Comparison of ENCODE assay signal across 33 cellular contexts in the genomic region with DNA sequence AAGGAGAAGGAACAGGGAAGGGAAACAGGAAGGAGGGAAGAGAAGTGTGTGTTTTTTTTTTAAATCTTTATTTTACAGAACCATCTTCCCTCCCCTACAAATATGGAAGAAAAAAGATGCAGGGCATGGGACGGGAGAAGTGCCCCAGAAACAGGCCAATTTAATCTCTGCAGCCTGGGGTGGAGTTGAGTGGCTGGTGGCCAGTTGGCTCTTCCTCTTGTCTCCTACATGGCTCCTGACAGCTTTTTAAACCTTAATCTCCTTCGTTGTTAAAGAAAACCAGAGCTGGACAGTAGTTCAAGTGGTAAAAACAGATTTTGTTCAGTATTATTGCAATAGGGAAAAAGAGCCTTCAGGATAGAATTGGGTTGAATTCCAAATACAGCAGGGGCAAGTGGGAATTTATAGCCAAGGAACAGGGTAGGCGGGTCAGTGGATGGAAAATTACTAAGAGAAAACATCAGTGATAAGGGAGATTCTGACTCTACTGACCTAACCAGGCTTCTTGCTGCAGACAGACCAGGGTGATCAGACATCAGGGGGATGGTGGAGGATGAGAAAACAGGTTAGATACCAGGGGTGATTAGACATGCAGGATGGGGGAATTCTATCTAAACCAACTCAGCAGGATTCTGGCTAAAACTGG.
"Had no signal": no experiment of that assay in that cellular context is flagged by ENCODE, and none has a peak within 500 bp of the region (broad histone marks: within the 10 kb centered on the region; RNA-seq: fewer than 3 reads in every experiment).

No MANE protein-coding gene starts in this region.

- ATAC-seq: activated CD8-positive, alpha-beta memory T cell treated with anti-CD3 and anti-CD28 coated beads, Interleukin-2, amount 10 ng/mL, durations not matched to agents 7 days and 5 days; activated naive CD8-positive, alpha-beta T cell treated with anti-CD3 and anti-CD28 coated beads, Interleukin-2, amount 50 U/mL, for 24 hours; PC-3 had no signal

- H3K27me3 ChIP-seq: Peyer's patch had no signal

- H3K4me3 Mint-ChIP-seq: activated B cell treated with CpG ODN at 0.5 μM for 24 hours; activated CD4-positive, alpha-beta memory T cell treated with anti-CD3 and anti-CD28 coated beads, Interleukin-2, amount 10 ng/mL, durations not matched to agents 7 days and 5 days; activated CD8-positive, alpha-beta memory T cell treated with anti-CD3 and anti-CD28 coated beads, Interleukin-2, amount 10 ng/mL, durations not matched to agents 7 days and 5 days; activated naive CD4-positive, alpha-beta T cell treated with anti-CD3 and anti-CD28 coated beads, Interleukin-2, amount 10 ng/mL, durations not matched to agents 7 days and 5 days; activated naive CD8-positive, alpha-beta T cell; activated naive CD8-positive, alpha-beta T cell treated with anti-CD3 and anti-CD28 coated beads, Interleukin-2, amount 50 U/mL, for 24 hours; brain had no signal

- DNase-seq: activated B cell treated with CpG ODN at 0.5 μM for 24 hours; activated CD4-positive, alpha-beta memory T cell treated with anti-CD3 and anti-CD28 coated beads, Interleukin-2, amount 10 ng/mL, durations not matched to agents 7 days and 5 days; activated CD4-positive, alpha-beta T cell treated with anti-CD3 and anti-CD28 coated beads for 48 hours; activated CD4-positive, CD25-positive, alpha-beta regulatory T cell treated with anti-CD3 and anti-CD28 coated beads, Interleukin-2, amount 50 U/mL, for 72 hours; activated CD8-positive, alpha-beta memory T cell treated with anti-CD3 and anti-CD28 coated beads for 24 hours; activated CD8-positive, alpha-beta memory T cell treated with anti-CD3 and anti-CD28 coated beads, Interleukin-2, amount 10 ng/mL, durations not matched to agents 7 days and 5 days; activated CD8-positive, alpha-beta memory T cell treated with anti-CD3 and anti-CD28 coated beads, Interleukin-2, amount 50 U/mL, for 48 hours; activated effector memory CD4-positive, alpha-beta T cell treated with Interleukin-2 at 50 U/mL for 16 hours; activated naive CD4-positive, alpha-beta T cell treated with anti-CD3 and anti-CD28 coated beads, Interleukin-2, amount 10 ng/mL, durations not matched to agents 7 days and 5 days; activated naive CD8-positive, alpha-beta T cell treated with anti-CD3 and anti-CD28 coated beads, Interleukin-2, amount 50 U/mL, for 24 hours; activated T-cell treated with anti-CD3 and anti-CD28 coated beads, Interleukin-2, amount 50 U/mL, for 48 hours; anterior cingulate cortex; MM.1S; MV-4-11; NCI-H1092; NCI-H1436 treated with DMSO at 0.1 percent for 48 hours; NCI-H1694 treated with DMSO at 0.1 percent for 48 hours; NCI-H2029; NCI-H345; NCI-H524 treated with DMSO at 0.1 percent for 48 hours; NCI-H748 treated with DMSO at 0.1 percent for 48 hours; NK-92 treated with Interleukin-12 subunit alpha and Interleukin-12 subunit beta, amount 100 ng/mL, for 24 hours; PC-3; Peyer's patch; RPMI8226; SW 1271; T-helper 1 cell; T-helper 2 cell; T-helper 9 cell had no signal

- H3K4me3 ChIP-seq: Peyer's patch had no signal

- H3K27ac Mint-ChIP-seq: activated B cell treated with CpG ODN at 0.5 μM for 24 hours; activated CD4-positive, alpha-beta memory T cell treated with anti-CD3 and anti-CD28 coated beads, Interleukin-2, amount 10 ng/mL, durations not matched to agents 7 days and 5 days; activated CD8-positive, alpha-beta memory T cell treated with anti-CD3 and anti-CD28 coated beads, Interleukin-2, amount 10 ng/mL, durations not matched to agents 7 days and 5 days; activated naive CD4-positive, alpha-beta T cell treated with anti-CD3 and anti-CD28 coated beads, Interleukin-2, amount 10 ng/mL, durations not matched to agents 7 days and 5 days; activated naive CD8-positive, alpha-beta T cell; activated naive CD8-positive, alpha-beta T cell treated with anti-CD3 and anti-CD28 coated beads, Interleukin-2, amount 50 U/mL, for 24 hours; brain had no signal

- H3K27me3 Mint-ChIP-seq: activated B cell treated with CpG ODN at 0.5 μM for 24 hours; activated naive CD8-positive, alpha-beta T cell had no signal

- H3K4me2 ChIP-seq: KMS-11 had no signal

- H3K4me1 ChIP-seq: Peyer's patch had no signal

- H3K36me3 Mint-ChIP-seq: activated CD8-positive, alpha-beta memory T cell treated with anti-CD3 and anti-CD28 coated beads, Interleukin-2, amount 10 ng/mL, durations not matched to agents 7 days and 5 days; activated naive CD4-positive, alpha-beta T cell treated with anti-CD3 and anti-CD28 coated beads, Interleukin-2, amount 10 ng/mL, durations not matched to agents 7 days and 5 days; activated naive CD8-positive, alpha-beta T cell; brain had no signal

- H3K9me3 ChIP-seq: Peyer's patch had no signal

- H3K9me3 Mint-ChIP-seq: activated CD4-positive, alpha-beta memory T cell treated with anti-CD3 and anti-CD28 coated beads, Interleukin-2, amount 10 ng/mL, durations not matched to agents 7 days and 5 days; activated naive CD4-positive, alpha-beta T cell treated with anti-CD3 and anti-CD28 coated beads, Interleukin-2, amount 10 ng/mL, durations not matched to agents 7 days and 5 days had no signal

- H3K27ac ChIP-seq: KMS-11, Peyer's patch, VCaP had no signal

- H3K4me1 Mint-ChIP-seq: activated B cell treated with CpG ODN at 0.5 μM for 24 hours; activated CD4-positive, alpha-beta memory T cell treated with anti-CD3 and anti-CD28 coated beads, Interleukin-2, amount 10 ng/mL, durations not matched to agents 7 days and 5 days; activated CD8-positive, alpha-beta memory T cell treated with anti-CD3 and anti-CD28 coated beads, Interleukin-2, amount 10 ng/mL, durations not matched to agents 7 days and 5 days; activated naive CD4-positive, alpha-beta T cell treated with anti-CD3 and anti-CD28 coated beads, Interleukin-2, amount 10 ng/mL, durations not matched to agents 7 days and 5 days; activated naive CD8-positive, alpha-beta T cell treated with anti-CD3 and anti-CD28 coated beads, Interleukin-2, amount 50 U/mL, for 24 hours; brain had no signal

- H3K36me3 ChIP-seq: Peyer's patch had no signal
